ENCODE assay signal across 8 cellular contexts in genomic region chr9:71249729-71250317, GRCh38.
A peak's percentile ranks its signal among the peaks of the same experiment; 100 is the strongest.
DNase-seq lines count a peak whose midpoint lies in the region; ATAC-seq and TF ChIP-seq lines count a peak whose summit lies in the region.

No MANE protein-coding gene starts in this region.

- peak; percentile 86 for TF ChIP-seq CTCF in A673 (conservative IDR thresholded peaks at IDR 0.05; ENCODE audit: low read depth, low read length)

- H3K27me3 ChIP-seq in A673 (replicated peaks; ENCODE audit: insufficient read depth, low read depth, low read length, poor library complexity) (no peaks in the 10 kb centered on the region), iPS-18a (ENCODE audit: control insufficient read depth, insufficient read depth, low read length) (no peaks in the 10 kb centered on the region)

- intact Hi-C loops in A673 (cut with micrococcal nuclease; ENCODE audit: unreplicated experiment), result loop anchor here (1.0 to 10.0 kb wide), 3 partner anchors 225 to 610 kb away; no protein-coding TSS in a partner anchor

- H3K27ac ChIP-seq in A673 (ENCODE audit: low read depth, low read length, poor library complexity, severe bottlenecking) (no peak overlapping the region), iPS-18a (ENCODE audit: low read length) (no peak overlapping the region)

- H3K4me3 ChIP-seq in A673 (ENCODE audit: low read depth, low read length, poor library complexity, severe bottlenecking), result no peak overlapping the region
- H3K4me3 ChIP-seq in iPS-18a (ENCODE audit: low read length), result no peak overlapping the region

- peak overlapping the region; percentile 17 for H3K9ac ChIP-seq in iPS-18a (ENCODE audit: low read length)

- no TSS peak for BruUV-seq in A673 (replicated peaks; lab: Mats Ljungman, UMichigan)

- CTCF ChIA-PET in A673 (lab: Charles Lee), result interaction anchor here (0.6 to 3.3 kb wide), 2 partner anchors 610 kb away, joined by 4 to 19 read pairs; no protein-coding TSS in a partner anchor

- ATAC-seq in GM18498 (IDR thresholded peaks at IDR 0.05; ENCODE audit: unreplicated experiment) (peak; percentile 88), HG02884 (IDR thresholded peaks at IDR 0.05; ENCODE audit: unreplicated experiment) (peak; percentile 88), GM19324 (IDR thresholded peaks at IDR 0.05; ENCODE audit: low FRiP score, unreplicated experiment) (no peak)

- POLR2A ChIA-PET in A673 (lab: Charles Lee; ENCODE audit: low non-redundant PET), result no interaction called here

- DNase-seq in A673 (ENCODE audit: low spot score), result peak; percentile 70
- DNase-seq in NCI-H226, result peak; percentile 31
- DNase-seq in astrocyte of the hippocampus (ENCODE audit: low read depth, low spot score), result peak; percentile 81
- peak; percentile 88 for DNase-seq in superior temporal gyrus (ENCODE audit: extremely low spot score)

- H3K4me1 ChIP-seq in A673 (ENCODE audit: insufficient read depth, low read length, poor library complexity, severe bottlenecking), result no peaks in the 10 kb centered on the region
- peaks cover 37% of the 10 kb centered on the region for H3K4me1 ChIP-seq in iPS-18a (ENCODE audit: control insufficient read depth, low read depth, low read length)

- H3K36me3 ChIP-seq in A673 (ENCODE audit: insufficient read depth, low read length, poor library complexity, severe bottlenecking), result no peaks in the 10 kb centered on the region
- no peaks in the 10 kb centered on the region for H3K36me3 ChIP-seq in iPS-18a (ENCODE audit: control insufficient read depth, low read depth, low read length)

- H3K9me3 ChIP-seq in A673 (ENCODE audit: low read depth, low read length, poor library complexity, severe bottlenecking) (no peaks in the 10 kb centered on the region), iPS-18a (ENCODE audit: control insufficient read depth, low read depth, low read length) (no peaks in the 10 kb centered on the region)

Comparison
In these comparisons a context has a peak if more than half of its experiments do, and no peak if none do; other contexts are left out.
1. DNase-seq: peak in every context shown above with its lines; median percentile 88 in superior temporal gyrus; 81 in astrocyte of the hippocampus; 70 in A673; 31 in NCI-H226.